Comparison of ENCODE assay signal across 8 cellular contexts in the genomic region with DNA sequence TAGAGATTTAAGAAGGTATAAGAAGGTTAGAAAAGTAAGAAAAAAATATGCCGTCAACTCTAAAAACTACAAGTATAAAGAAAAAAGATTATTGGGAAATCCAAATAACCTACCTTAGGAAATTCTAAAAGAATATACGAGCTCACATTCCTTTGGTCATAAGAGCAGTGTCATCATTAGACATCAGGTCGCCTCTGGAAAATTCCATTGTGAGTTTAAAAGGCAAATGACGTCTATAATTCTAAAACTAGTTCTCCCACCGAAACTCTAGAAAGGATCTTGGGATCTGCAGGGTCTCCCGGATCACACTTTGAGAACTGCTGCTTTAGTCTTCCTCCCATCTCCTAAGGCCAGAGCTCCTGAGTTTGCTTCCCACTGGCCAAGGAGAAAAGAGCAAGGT. TPM values are rescaled to one million over a fixed set of nuclear protein-coding genes. Genes with fewer than 3 reads are reported as not detected.
DNase-seq lines count a peak whose midpoint lies in the region; ATAC-seq, FAIRE-seq and TF ChIP-seq lines count a peak whose summit lies in the region.

No MANE protein-coding gene starts in this region.

- peaks cover 11% of the 10 kb centered on the region for H3K4me1 ChIP-seq in left ventricle myocardium inferior
- peaks cover 9% of the 10 kb centered on the region for H3K4me1 ChIP-seq in lower lobe of right lung
- H3K4me1 ChIP-seq in upper lobe of right lung = peaks cover 6% of the 10 kb centered on the region

- H3K4me3 ChIP-seq in left ventricle myocardium inferior = peak overlapping the region; percentile 80
- H3K4me3 ChIP-seq in lower lobe of right lung = peak overlapping the region; percentile 25
- H3K4me3 ChIP-seq in upper lobe of right lung = peak overlapping the region; percentile 34
- H3K4me3 ChIP-seq in H7 (ENCODE audit: insufficient read depth, low read depth, low read length) = no peak overlapping the region

- no peak for DNase-seq in left ventricle myocardium inferior
- no peak for DNase-seq in Right ventricle myocardium inferior (ENCODE audit: missing footprints)
- no peak for DNase-seq in activated naive CD4-positive, alpha-beta T cell treated with anti-CD3 and anti-CD28 coated beads, Interleukin-2, amount 50 U/mL, for 72 hours (ENCODE audit: low spot score in 2 of 2)
- no peak for DNase-seq in lower lobe of right lung
- DNase-seq in upper lobe of right lung = no peak
- DNase-seq in H7 = no peak
- no peak for DNase-seq in activated effector memory CD4-positive, alpha-beta T cell treated with Interleukin-2 at 50 U/mL for 16 hours
- DNase-seq in frontal cortex (ENCODE audit: low spot score in 2 of 2) = no peak

- H3K27me3 ChIP-seq in left ventricle myocardium inferior (ENCODE audit: low read depth) (no peaks in the 10 kb centered on the region), lower lobe of right lung (ENCODE audit: low read depth) (no peaks in the 10 kb centered on the region), upper lobe of right lung (no peaks in the 10 kb centered on the region), H7 (ENCODE audit: control insufficient read depth, insufficient read depth, low read length) (no peaks in the 10 kb centered on the region)

- TF ChIP-seq CTCF in left ventricle myocardium inferior (IDR thresholded peaks at IDR 0.05; ENCODE audit: borderline replicate concordance) (no peak), lower lobe of right lung (IDR thresholded peaks at IDR 0.05) (no peak), upper lobe of right lung (IDR thresholded peaks at IDR 0.05) (no peak)

- H3K27ac Mint-ChIP-seq in activated naive CD4-positive, alpha-beta T cell treated with anti-CD3 and anti-CD28 coated beads, Interleukin-2, amount 50 U/mL, for 72 hours = peak overlapping the region; percentile 98 to 99

- intact Hi-C loops in left ventricle myocardium inferior (cut with micrococcal nuclease) = loop anchor here (5.0 kb wide), 1 partner anchor 120 kb away; no protein-coding TSS in a partner anchor
- intact Hi-C loops in Right ventricle myocardium inferior (cut with DNase I) = loop anchor here (1.0 to 10.0 kb wide), 4 partner anchors 40 to 242 kb away; partner anchors contain the start of genes ACOT9 and KLHL15
- intact Hi-C loops in lower lobe of right lung (cut with DNase I) = loop anchor here (10.0 kb wide), 1 partner anchor 122 kb away; the partner anchor contains the start of genes APOO and CXorf58
- intact Hi-C loops in upper lobe of right lung (cut with DNase I) = no loop called here

- peaks cover 20 to 29% of the 10 kb centered on the region in 2 donors for H3K36me3 Mint-ChIP-seq in activated naive CD4-positive, alpha-beta T cell treated with anti-CD3 and anti-CD28 coated beads, Interleukin-2, amount 50 U/mL, for 72 hours

- ATAC-seq in Right ventricle myocardium inferior (no peak), lower lobe of right lung (no peak), upper lobe of right lung (no peak)
- no peak for ATAC-seq in activated naive CD4-positive, alpha-beta T cell treated with anti-CD3 and anti-CD28 coated beads, Interleukin-2, amount 50 U/mL, for 72 hours

- H3K9me3 ChIP-seq in left ventricle myocardium inferior (replicated peaks) (no peaks in the 10 kb centered on the region), lower lobe of right lung (no peaks in the 10 kb centered on the region), upper lobe of right lung (no peaks in the 10 kb centered on the region)

- no peaks in the 10 kb centered on the region for H3K9me3 Mint-ChIP-seq in activated naive CD4-positive, alpha-beta T cell treated with anti-CD3 and anti-CD28 coated beads, Interleukin-2, amount 50 U/mL, for 72 hours

- H3K36me3 ChIP-seq in left ventricle myocardium inferior (peaks cover 9% of the 10 kb centered on the region), lower lobe of right lung (peaks cover 14% of the 10 kb centered on the region), upper lobe of right lung (no peaks in the 10 kb centered on the region), H7 (replicated peaks; ENCODE audit: control insufficient read depth, insufficient read depth, low read length) (peaks cover 4% of the 10 kb centered on the region)

- H3K27ac ChIP-seq in left ventricle myocardium inferior (replicated peaks) = peak overlapping the region; percentile 70
- H3K27ac ChIP-seq in lower lobe of right lung = peak overlapping the region; percentile 95
- H3K27ac ChIP-seq in upper lobe of right lung = peak overlapping the region; percentile 55

- no peak for FAIRE-seq in frontal cortex (lab: Jason Lieb, UNC)

RNA-seq across cellular contexts. Expression of gene SAT1, which starts 0.5 kb away (rescaled TPM):
- total RNA-seq in left ventricle myocardium inferior (99.7 TPM), Right ventricle myocardium inferior (130 TPM), lower lobe of right lung (716 TPM), upper lobe of right lung (784 TPM), frontal cortex (42.8 TPM)
- total RNA-seq in activated naive CD4-positive, alpha-beta T cell treated with anti-CD3 and anti-CD28 coated beads, Interleukin-2, amount 50 U/mL, for 72 hours = 100 to 1,000 TPM; 160 to 466 TPM
- total RNA-seq in H7 (2014; rRNA removed; shearing (Covaris generic)) = 107 and 187 TPM in 2 replicates

RNA-seq across cellular contexts. Expression of gene ACOT9, which starts 39.4 kb away (rescaled TPM):
- total RNA-seq in left ventricle myocardium inferior = 49.1 TPM
- 50.1 TPM for total RNA-seq in Right ventricle myocardium inferior
- 10 to 100 TPM; 33.6 to 56.3 TPM for total RNA-seq in activated naive CD4-positive, alpha-beta T cell treated with anti-CD3 and anti-CD28 coated beads, Interleukin-2, amount 50 U/mL, for 72 hours
- 45.9 TPM for total RNA-seq in lower lobe of right lung
- 42.0 TPM for total RNA-seq in upper lobe of right lung
- 47.0 and 48.5 TPM in 2 replicates for total RNA-seq in H7 (2014; rRNA removed; shearing (Covaris generic))
- 22.0 TPM for total RNA-seq in frontal cortex
